Comparison of ENCODE assay signal across 18 cellular contexts in the genomic region with DNA sequence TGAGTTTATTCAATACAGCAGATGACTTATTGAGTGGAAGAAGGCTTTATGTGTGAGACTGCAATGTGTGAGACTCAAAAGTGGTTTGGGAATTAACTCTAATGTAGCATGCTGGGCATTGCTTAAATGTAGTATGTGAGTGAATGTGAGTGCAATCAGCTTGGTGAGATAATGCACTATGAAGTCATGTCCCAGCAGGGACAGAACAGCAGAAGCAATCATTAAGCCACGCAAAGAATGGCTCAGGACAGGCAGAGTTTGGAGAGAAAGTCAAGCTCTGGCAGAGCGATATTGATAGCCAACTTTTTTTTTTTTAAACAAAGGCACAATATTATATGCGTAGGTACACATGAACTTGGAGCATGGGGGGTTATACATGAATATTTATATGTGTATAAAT.
DNase-seq lines count a peak whose midpoint lies in the region; ATAC-seq and TF ChIP-seq lines count a peak whose summit lies in the region.
"Had no signal": no experiment of that assay in that cellular context is flagged by ENCODE, and none has a peak within 500 bp of the region (broad histone marks: within the 10 kb centered on the region; RNA-seq: fewer than 3 reads in every experiment).

No MANE protein-coding gene starts in this region.

- no peak overlapping the region for H2BK120ac ChIP-seq in mesendoderm (ENCODE audit: low read depth, low read length)

- H3K56ac ChIP-seq in mesendoderm (ENCODE audit: low read length) = no peak overlapping the region

- intact Hi-C loops in A673 (cut with micrococcal nuclease; ENCODE audit: unreplicated experiment) = no loop called here

- H3K36me3 ChIP-seq in A673 (ENCODE audit: insufficient read depth, low read length, poor library complexity, severe bottlenecking) = no peaks in the 10 kb centered on the region
- no peaks in the 10 kb centered on the region for H3K36me3 ChIP-seq in HEK293 (ENCODE audit: control insufficient read depth in 2 of 2, insufficient read depth in 1 of 2, low read length in 2 of 2)
- H3K36me3 ChIP-seq in mesendoderm (ENCODE audit: control insufficient read depth, insufficient read depth, low read length) = no peaks in the 10 kb centered on the region

- H3K4me2 ChIP-seq in mesendoderm (ENCODE audit: low read length) = no peak overlapping the region

- CTCF ChIA-PET in A673 (lab: Charles Lee) = no interaction called here
- CTCF ChIA-PET in HEK293 (lab: Yijun Ruan, JAX) = no interaction called here
- CTCF ChIA-PET in activated CD8-positive, alpha-beta T cell treated with anti-CD3 and anti-CD28 coated beads, Interleukin-2, amount 10 ng/mL, durations not matched to agents 7 days and 5 days (lab: Charles Lee) = no interaction called here

- H3K4me1 ChIP-seq in A673 (ENCODE audit: insufficient read depth, low read length, poor library complexity, severe bottlenecking) = peaks cover 7% of the 10 kb centered on the region
- no peaks in the 10 kb centered on the region for H3K4me1 ChIP-seq in HEK293 (ENCODE audit: control insufficient read depth, insufficient read depth, low read length)
- peaks cover 8% of the 10 kb centered on the region for H3K4me1 ChIP-seq in mesendoderm (ENCODE audit: control insufficient read depth, low read depth, low read length)
- H3K4me1 ChIP-seq: Caco-2 had no signal

- H3K79me2 ChIP-seq in mesendoderm (ENCODE audit: control insufficient read depth, insufficient read depth, low read length) = no peaks in the 10 kb centered on the region

- H3K4me3 Mint-ChIP-seq in activated CD8-positive, alpha-beta T cell treated with anti-CD3 and anti-CD28 coated beads, Interleukin-2, amount 10 ng/mL, durations not matched to agents 7 days and 5 days = no peak overlapping the region
- H3K4me3 Mint-ChIP-seq: CD4-positive, alpha-beta T cell; H9 had no signal

- H3K27me3 ChIP-seq in A673 (replicated peaks; ENCODE audit: insufficient read depth, low read depth, low read length, poor library complexity) = no peaks in the 10 kb centered on the region
- H3K27me3 ChIP-seq in mesendoderm (ENCODE audit: insufficient read depth, low read length, poor library complexity) = no peaks in the 10 kb centered on the region

- no peak overlapping the region for H3K18ac ChIP-seq in mesendoderm (ENCODE audit: low read length)

- H2BK15ac ChIP-seq in mesendoderm (replicated peaks; ENCODE audit: low read depth) = no peak overlapping the region

- H3K4ac ChIP-seq in mesendoderm (ENCODE audit: low read depth, low read length) = no peak overlapping the region

- H3K27me3 Mint-ChIP-seq in activated CD8-positive, alpha-beta T cell treated with anti-CD3 and anti-CD28 coated beads, Interleukin-2, amount 10 ng/mL, durations not matched to agents 7 days and 5 days (ENCODE audit: low read depth) = no peaks in the 10 kb centered on the region
- H3K27me3 Mint-ChIP-seq: CD4-positive, alpha-beta T cell had no signal

- H4K5ac ChIP-seq in mesendoderm (ENCODE audit: low read length) = no peak overlapping the region

- H3K27ac ChIP-seq in A673 (ENCODE audit: low read depth, low read length, poor library complexity, severe bottlenecking) (no peak overlapping the region), HEK293 (ENCODE audit: extremely low read depth, low read depth, low read length) (no peak overlapping the region), mesendoderm (ENCODE audit: low read depth, low read length) (peak overlapping the region; percentile 8)
- H3K27ac ChIP-seq: C4-2B had no signal

- H3K23ac ChIP-seq in mesendoderm (ENCODE audit: low read length) = no peak overlapping the region

- H2BK5ac ChIP-seq in mesendoderm (ENCODE audit: low read length) = no peak overlapping the region

- H3K79me1 ChIP-seq in mesendoderm (ENCODE audit: low read length) = no peaks in the 10 kb centered on the region

- no CpG with 5 or more reads among the region's 3 CpGs for WGBS in mesendoderm (ENCODE audit: extremely low coverage, insufficient coverage, low lambda C conversion rate)

- TF ChIP-seq CTCF in A673 (conservative IDR thresholded peaks at IDR 0.05; ENCODE audit: low read depth, low read length) = no peak
- TF ChIP-seq CTCF in HEK293 (tag by site-specific recombination; IDR thresholded peaks at IDR 0.05) = no peak

- no peak overlapping the region for H2AK5ac ChIP-seq in mesendoderm (ENCODE audit: low read length)

- no TSS peak for BruUV-seq in A673 (replicated peaks; lab: Mats Ljungman, UMichigan)

- H3K9me3 ChIP-seq in A673 (ENCODE audit: low read depth, low read length, poor library complexity, severe bottlenecking) (no peaks in the 10 kb centered on the region), HEK293 (ENCODE audit: control insufficient read depth, insufficient read depth, low read depth, low read length) (no peaks in the 10 kb centered on the region)
- H3K9me3 ChIP-seq: Caco-2 had no signal

- no peaks in the 10 kb centered on the region for H3K36me3 Mint-ChIP-seq in activated CD8-positive, alpha-beta T cell treated with anti-CD3 and anti-CD28 coated beads, Interleukin-2, amount 10 ng/mL, durations not matched to agents 7 days and 5 days (ENCODE audit: low read depth)

- H3K9ac ChIP-seq in mesendoderm (ENCODE audit: low read length) = no peak overlapping the region

- POLR2A ChIA-PET in A673 (lab: Charles Lee; ENCODE audit: low non-redundant PET) = no interaction called here
- POLR2A ChIA-PET in HEK293 (lab: Yijun Ruan, JAX) = no interaction called here
- POLR2A ChIA-PET in activated CD8-positive, alpha-beta T cell treated with anti-CD3 and anti-CD28 coated beads, Interleukin-2, amount 10 ng/mL, durations not matched to agents 7 days and 5 days (lab: Charles Lee) = interaction anchor here (0.6 kb wide), 1 partner anchor 229 kb away, joined by 3 read pairs; no protein-coding TSS in a partner anchor

- no peak overlapping the region for H4K8ac ChIP-seq in mesendoderm (ENCODE audit: low read depth, low read length)

- no peak for ATAC-seq in HG03159 (IDR thresholded peaks at IDR 0.05; ENCODE audit: unreplicated experiment)
- ATAC-seq in activated CD8-positive, alpha-beta T cell treated with anti-CD3 and anti-CD28 coated beads, Interleukin-2, amount 10 ng/mL, durations not matched to agents 7 days and 5 days = no peak
- ATAC-seq: GM12878 had no signal

- H3K27ac Mint-ChIP-seq in activated CD8-positive, alpha-beta T cell treated with anti-CD3 and anti-CD28 coated beads, Interleukin-2, amount 10 ng/mL, durations not matched to agents 7 days and 5 days = no peak overlapping the region
- H3K27ac Mint-ChIP-seq: CD4-positive, alpha-beta T cell; H9 had no signal

- no peaks in the 10 kb centered on the region for H3K9me3 Mint-ChIP-seq in activated CD8-positive, alpha-beta T cell treated with anti-CD3 and anti-CD28 coated beads, Interleukin-2, amount 10 ng/mL, durations not matched to agents 7 days and 5 days (ENCODE audit: insufficient read depth)
- H3K9me3 Mint-ChIP-seq: CD4-positive, alpha-beta T cell; H9 had no signal

- H3K4me3 ChIP-seq in A673 (ENCODE audit: low read depth, low read length, poor library complexity, severe bottlenecking) = no peak overlapping the region
- H3K4me3 ChIP-seq in HEK293 (ENCODE audit: low read depth, low read length) = no peak overlapping the region
- no peak overlapping the region for H3K4me3 ChIP-seq in mesendoderm (ENCODE audit: low read length)
- H3K4me3 ChIP-seq: GM12878 had no signal

- DNase-seq in A673 (ENCODE audit: low spot score) = peak; percentile 55
- DNase-seq in amniotic epithelial cell (ENCODE audit: low read depth) = peak; percentile 13
- peak; percentile 92 for DNase-seq in mesendoderm
- no peak for DNase-seq in activated CD8-positive, alpha-beta T cell treated with anti-CD3 and anti-CD28 coated beads, Interleukin-2, amount 10 ng/mL, durations not matched to agents 7 days and 5 days
- DNase-seq in activated gamma-delta T cell treated with Interleukin-2 at 50 U/mL for 16 hours = no peak
- no peak for DNase-seq in NCI-H1930 (lab: John Stamatoyannopoulos, UW)
- DNase-seq: AML-193; Caco-2; CD4-positive, alpha-beta T cell; DND-41; EL; GOT3; H9; KG1 had no signal

- no peaks in the 10 kb centered on the region for H3K4me1 Mint-ChIP-seq in activated CD8-positive, alpha-beta T cell treated with anti-CD3 and anti-CD28 coated beads, Interleukin-2, amount 10 ng/mL, durations not matched to agents 7 days and 5 days (ENCODE audit: low read depth)

TF ChIP-seq in HEK293, 187 proteins besides CTCF, POLR2A, EP300 and RAD21:
- TF ChIP-seq PRDM1 (tag by site-specific recombination; IDR thresholded peaks at IDR 0.05) = peak; percentile 69
- no peak for TF ChIP-seq ZNF350 (tag by site-specific recombination; IDR thresholded peaks at IDR 0.05)
- peak; percentile 37; the same call in 1 of the 2 replicates for TF ChIP-seq ZNF629 (tag by site-specific recombination; IDR thresholded peaks at IDR 0.05)
- TF ChIP-seq KLF8 (tag by site-specific recombination; IDR thresholded peaks at IDR 0.05) = no peak
- peak; percentile 73 for TF ChIP-seq ZIC2 (tag by site-specific recombination; IDR thresholded peaks at IDR 0.05)
- TF ChIP-seq ZNF155 (tag by site-specific recombination; IDR thresholded peaks at IDR 0.05) = no peak
- TF ChIP-seq TRIM28 (IDR thresholded peaks at IDR 0.05; ENCODE audit: borderline replicate concordance, low read length) = 0 out of 2 replicates have a peak, but pooled peaks have one; percentile 43
- TF ChIP-seq ZFP69B (tag by site-specific recombination; IDR thresholded peaks at IDR 0.05) = no peak
- peak; percentile 60; the same call in 1 of the 2 replicates for TF ChIP-seq ZBTB21 (tag by site-specific recombination; IDR thresholded peaks at IDR 0.05)
- peak; percentile 82 for TF ChIP-seq ZNF600 (tag by site-specific recombination; IDR thresholded peaks at IDR 0.05)
- no peak for TF ChIP-seq ZNF140 (tag by site-specific recombination; IDR thresholded peaks at IDR 0.05)
- TF ChIP-seq SP3 (tag by site-specific recombination; IDR thresholded peaks at IDR 0.05) = no peak
- TF ChIP-seq ZEB2 (tag by site-specific recombination; IDR thresholded peaks at IDR 0.05) = 0 out of 2 replicates have a peak, but pooled peaks have one; percentile 39
- peak; percentile 96 for TF ChIP-seq ZNF660 (tag by site-specific recombination; IDR thresholded peaks at IDR 0.05)
- TF ChIP-seq ZNF354C (tag by site-specific recombination; IDR thresholded peaks at IDR 0.05; ENCODE audit: borderline replicate concordance, low read depth) = no peak

Comparison
In these comparisons a context has a peak if more than half of its experiments do, and no peak if none do; other contexts are left out.
1. DNase-seq: peak in A673 (single experiment), amniotic epithelial cell (single experiment) and mesendoderm (single experiment); none in activated CD8-positive, alpha-beta T cell treated with anti-CD3 and anti-CD28 coated beads, Interleukin-2, amount 10 ng/mL, durations not matched to agents 7 days and 5 days (single experiment), activated gamma-delta T cell treated with Interleukin-2 at 50 U/mL for 16 hours (single experiment) and NCI-H1930 (0 of 2).